ENCODE assay signal across 20 cellular contexts in genomic region chr14:77469539-77469938, GRCh38. TPM values are rescaled to one million over a fixed set of nuclear protein-coding genes. Genes with fewer than 3 reads are reported as not detected.
"Had no signal": no experiment of that assay in that cellular context is flagged by ENCODE, and none has a peak within 500 bp of the region (broad histone marks: within the 10 kb centered on the region; RNA-seq: fewer than 3 reads in every experiment).

No MANE protein-coding gene starts in this region.

- H3K4me1 ChIP-seq: upper lobe of left lung had no signal

- H3K9me3 Mint-ChIP-seq: activated naive CD4-positive, alpha-beta T cell treated with anti-CD3 and anti-CD28 coated beads, Interleukin-2, amount 50 U/mL, for 72 hours; naive thymus-derived CD8-positive, alpha-beta T cell; stimulated activated naive B cell treated with anti-CD40 and anti-IgM and Interleukin-4, amounts not matched to agents 10 μg/mL and 1 μg/mL and 100 μg/mL, for 72 hours had no signal

- H3K4me3 ChIP-seq: coronary artery, esophagus squamous epithelium, hepatocyte, mucosa of descending colon, upper lobe of left lung had no signal

- H3K4me3 Mint-ChIP-seq: naive thymus-derived CD8-positive, alpha-beta T cell; stimulated activated naive B cell treated with anti-CD40 and anti-IgM and Interleukin-4, amounts not matched to agents 10 μg/mL and 1 μg/mL and 100 μg/mL, for 72 hours had no signal

- H3K27ac Mint-ChIP-seq: activated naive CD4-positive, alpha-beta T cell treated with anti-CD3 and anti-CD28 coated beads, Interleukin-2, amount 50 U/mL, for 72 hours; stimulated activated naive B cell treated with anti-CD40 and anti-IgM and Interleukin-4, amounts not matched to agents 10 μg/mL and 1 μg/mL and 100 μg/mL, for 72 hours had no signal

- H3K79me2 ChIP-seq: hepatocyte had no signal

- ATAC-seq: activated naive CD4-positive, alpha-beta T cell treated with anti-CD3 and anti-CD28 coated beads, Interleukin-2, amount 50 U/mL, for 72 hours; left lobe of liver; naive thymus-derived CD8-positive, alpha-beta T cell; stimulated activated naive B cell treated with anti-CD40 and anti-IgM and Interleukin-4, amounts not matched to agents 10 μg/mL and 1 μg/mL and 100 μg/mL, for 72 hours had no signal

- H3K4me2 ChIP-seq: hepatocyte had no signal

- DNase-seq: activated CD4-positive, alpha-beta T cell treated with anti-CD3 and anti-CD28 coated beads, Interleukin-2, amount 50 U/mL, for 48 hours; activated gamma-delta T cell; activated T-cell treated with anti-CD3 and anti-CD28 coated beads, Interleukin-2, amount 50 U/mL, for 1 hour; central memory CD4-positive, alpha-beta T cell; esophagus squamous epithelium; naive thymus-derived CD8-positive, alpha-beta T cell; nucleus accumbens; posterior cingulate gyrus; retina; stimulated activated CD4-positive, alpha-beta T cell treated with anti-CD3 and anti-CD28 coated beads, Interleukin-4, amount 100 ng/mL, for 1 hour; stimulated activated naive B cell treated with anti-CD40 and anti-IgM and Interleukin-4, amounts not matched to agents 10 μg/mL and 1 μg/mL and 100 μg/mL, for 72 hours; upper lobe of left lung had no signal

- H2AFZ ChIP-seq: hepatocyte had no signal

- H3K27ac ChIP-seq: coronary artery, hepatocyte, upper lobe of left lung had no signal

- H3K27me3 Mint-ChIP-seq: stimulated activated naive B cell treated with anti-CD40 and anti-IgM and Interleukin-4, amounts not matched to agents 10 μg/mL and 1 μg/mL and 100 μg/mL, for 72 hours had no signal

- H3K9me3 ChIP-seq: esophagus squamous epithelium, mucosa of descending colon, upper lobe of left lung had no signal

- H3K27me3 ChIP-seq: esophagus squamous epithelium, hepatocyte, upper lobe of left lung had no signal

- H3K4me1 Mint-ChIP-seq: naive thymus-derived CD8-positive, alpha-beta T cell; stimulated activated naive B cell treated with anti-CD40 and anti-IgM and Interleukin-4, amounts not matched to agents 10 μg/mL and 1 μg/mL and 100 μg/mL, for 72 hours had no signal

RNA-seq across cellular contexts. Expression of gene ISM2, which starts 29.1 kb away (rescaled TPM):
- total RNA-seq: left lobe of liver; lung microvascular endothelial cell; naive thymus-derived CD8-positive, alpha-beta T cell; skeletal muscle tissue; T-helper 1 cell treated with Interleukin-12 subunit alpha and Interleukin-12 subunit beta and Interleukin-4 antibody, amounts not matched to agents 30 ng/mL and 1 ng/mL, for 36 hours; upper lobe of left lung had no signal
- polyA plus RNA-seq: naive thymus-derived CD8-positive, alpha-beta T cell had no signal

RNA-seq across cellular contexts. Expression of gene NOXRED1, which starts 46.2 kb away (rescaled TPM):
- total RNA-seq: esophagus squamous epithelium had no signal
